ENCODE assay signal across 16 cellular contexts in genomic region chr9:96302021-96302420, GRCh38. TPM values are rescaled to one million over a fixed set of nuclear protein-coding genes. Genes with fewer than 3 reads are reported as not detected.
"Had no signal": no experiment of that assay in that cellular context is flagged by ENCODE, and none has a peak within 500 bp of the region (broad histone marks: within the 10 kb centered on the region; RNA-seq: fewer than 3 reads in every experiment).

Gene HSD17B3 (minus strand): TSS chr9:96302176. CDS start chr9:96302104, 72 bp downstream.

- H3K27ac Mint-ChIP-seq: activated naive CD8-positive, alpha-beta T cell treated with anti-CD3 and anti-CD28 coated beads, Interleukin-2, amount 10 ng/mL, durations not matched to agents 7 days and 5 days; T-helper 2 cell treated with Interferon-gamma antibody and Interleukin-4, amounts not matched to agents 5 μg/mL and 100 μg/mL, for 36 hours had no signal

- H3K36me3 Mint-ChIP-seq: activated naive CD8-positive, alpha-beta T cell treated with anti-CD3 and anti-CD28 coated beads, Interleukin-2, amount 10 ng/mL, durations not matched to agents 7 days and 5 days had no signal

- H3K4me1 ChIP-seq: left lung, upper lobe of right lung had no signal

- H3K4me1 Mint-ChIP-seq: activated naive CD8-positive, alpha-beta T cell treated with anti-CD3 and anti-CD28 coated beads, Interleukin-2, amount 10 ng/mL, durations not matched to agents 7 days and 5 days; naive B cell; stimulated activated naive CD8-positive, alpha-beta T cell treated with anti-CD3 and anti-CD28 coated beads, Interleukin-15, amount 100 ng/mL, for 72 hours had no signal

- ATAC-seq: left lung; stimulated activated naive CD8-positive, alpha-beta T cell treated with anti-CD3 and anti-CD28 coated beads, Interleukin-15, amount 100 ng/mL, for 72 hours; upper lobe of right lung had no signal

- H3K36me3 ChIP-seq: cardiac muscle cell, left lung, neutrophil, upper lobe of right lung had no signal

- DNase-seq: activated CD4-positive, alpha-beta T cell treated with anti-CD3 and anti-CD28 coated beads, Interleukin-2, amount 50 U/mL, for 1 hour; activated CD8-positive, alpha-beta memory T cell treated with anti-CD3 and anti-CD28 coated beads for 24 hours; activated naive CD8-positive, alpha-beta T cell treated with anti-CD3 and anti-CD28 coated beads, Interleukin-2, amount 10 ng/mL, durations not matched to agents 7 days and 5 days; anterior cingulate cortex; kidney; left lung; naive B cell; retina; stimulated activated naive CD8-positive, alpha-beta T cell treated with anti-CD3 and anti-CD28 coated beads, Interleukin-15, amount 100 ng/mL, for 72 hours; upper lobe of right lung had no signal

- H3K9me3 ChIP-seq: left lung, neutrophil, upper lobe of right lung had no signal

- H3K27ac ChIP-seq: cardiac muscle cell, left lung, neutrophil, skin epidermis, upper lobe of right lung had no signal

- H3K27me3 ChIP-seq: cardiac muscle cell, left lung, upper lobe of right lung had no signal

- H3K4me3 Mint-ChIP-seq: activated naive CD8-positive, alpha-beta T cell treated with anti-CD3 and anti-CD28 coated beads, Interleukin-2, amount 10 ng/mL, durations not matched to agents 7 days and 5 days; naive B cell; stimulated activated naive CD8-positive, alpha-beta T cell treated with anti-CD3 and anti-CD28 coated beads, Interleukin-15, amount 100 ng/mL, for 72 hours; T-helper 2 cell treated with Interferon-gamma antibody and Interleukin-4, amounts not matched to agents 5 μg/mL and 100 μg/mL, for 36 hours had no signal

- H3K4me3 ChIP-seq: cardiac muscle cell, left lung, skin epidermis, upper lobe of right lung had no signal

- H3K9me3 Mint-ChIP-seq: activated naive CD8-positive, alpha-beta T cell treated with anti-CD3 and anti-CD28 coated beads, Interleukin-2, amount 10 ng/mL, durations not matched to agents 7 days and 5 days; stimulated activated naive CD8-positive, alpha-beta T cell treated with anti-CD3 and anti-CD28 coated beads, Interleukin-15, amount 100 ng/mL, for 72 hours; T-helper 2 cell treated with Interferon-gamma antibody and Interleukin-4, amounts not matched to agents 5 μg/mL and 100 μg/mL, for 36 hours had no signal

- H3K27me3 Mint-ChIP-seq: stimulated activated naive CD8-positive, alpha-beta T cell treated with anti-CD3 and anti-CD28 coated beads, Interleukin-15, amount 100 ng/mL, for 72 hours had no signal

RNA-seq across cellular contexts. Expression of gene HSD17B3, which starts in this region (rescaled TPM):
- total RNA-seq: dermis microvascular lymphatic vessel endothelial cell, mononuclear cell had no signal
